In genomic region chr20:645318-646106, GRCh38 we compare ENCODE assay signal across 8 cellular contexts. TPM values are rescaled to one million over a fixed set of nuclear protein-coding genes. Genes with fewer than 3 reads are reported as not detected.
DNase-seq lines count a peak whose midpoint lies in the region; ATAC-seq and TF ChIP-seq lines count a peak whose summit lies in the region.

No MANE protein-coding gene starts in this region.

- peak; percentile 90 for ATAC-seq in GM19438 (IDR thresholded peaks at IDR 0.05; ENCODE audit: low read depth, unreplicated experiment)
- peak; percentile 78 for ATAC-seq in aorta (ENCODE audit: low FRiP score)

- H3K9me3 ChIP-seq in aorta (ENCODE audit: control insufficient read depth, low read length), result peaks cover 2% of the 10 kb centered on the region

- H3K4me1 ChIP-seq in aorta (ENCODE audit: control insufficient read depth in 1 of 2, insufficient read depth in 2 of 2, low read length in 2 of 2), result no peaks in the 10 kb centered on the region

- H3K27me3 ChIP-seq in aorta (ENCODE audit: control insufficient read depth in 1 of 2, insufficient read depth in 2 of 2, low read length in 1 of 2), result no peaks in the 10 kb centered on the region

- DNase-seq in C1 segment of cervical spinal cord (lab: John Stamatoyannopoulos, UW), result peak in 11 of 14 donors; percentile 9 to 72 (median 27)
- peak; percentile 68 for DNase-seq in SHP77 treated with DMSO at 0.1 percent for 48 hours (lab: John Stamatoyannopoulos, UW)
- peak; percentile 24 to 43 (median 34) for DNase-seq in activated naive CD4-positive, alpha-beta T cell (lab: John Stamatoyannopoulos, UW)
- peak; percentile 75 for DNase-seq in glomerular visceral epithelial cell (ENCODE audit: extremely low spot score)
- DNase-seq in posterior vena cava (ENCODE audit: low spot score), result peak; percentile 87
- DNase-seq in aorta, result peak; percentile 63 to 88

- peak; percentile 97 for TF ChIP-seq CTCF in LNCAP (IDR thresholded peaks at IDR 0.05)

- H3K27ac ChIP-seq in aorta (ENCODE audit: low read depth in 1 of 2, low read length in 2 of 2), result no peak overlapping the region

- WGBS in aorta, 2 donors, result 20 to 22% methylated on average over 20 of the region's 20 CpGs

- H3K4me3 ChIP-seq in aorta (ENCODE audit: low read length in 2 of 2), result no peak overlapping the region

- peaks cover 8 to 14% of the 10 kb centered on the region in 2 donors for H3K36me3 ChIP-seq in aorta (ENCODE audit: control insufficient read depth in 1 of 2, insufficient read depth in 2 of 2, low read length in 1 of 2)

- intact Hi-C loops in posterior vena cava (cut with DNase I), result no loop called here
- intact Hi-C loops in aorta (cut with DNase I), result loop anchor here (10.0 kb wide), 2 partner anchors 81 to 291 kb away; no protein-coding TSS in a partner anchor

RNA-seq across cellular contexts. Expression of gene SRXN1, which starts 7.5 kb away (rescaled TPM):
- total RNA-seq in posterior vena cava (10 to 100 TPM; 17.9 to 23.4 TPM), aorta (10 to 100 TPM; 17.7 to 18.5 TPM)
- polyA plus RNA-seq in aorta, result 10 to 100 TPM; 12.5 to 20.2 TPM

RNA-seq across cellular contexts. Expression of gene SCRT2, which starts 30.1 kb away (rescaled TPM):
- not detected for total RNA-seq in posterior vena cava
- total RNA-seq in aorta, result not detected
- polyA plus RNA-seq in aorta, result not detected

RNA-seq across cellular contexts. Expression of gene TCF15, which starts 35.4 kb away (rescaled TPM):
- total RNA-seq in posterior vena cava (1 to 10 TPM; 2.2 to 2.5 TPM), aorta (1 to 10 TPM in 1 of 2 donors, under 1 TPM in 1; 0.58 to 1.0 TPM)
- polyA plus RNA-seq in aorta, result not detected

Comparison
In these comparisons a context has a peak if more than half of its experiments do, and no peak if none do; other contexts are left out.
1. DNase-seq: peak in every context shown above with its lines; median percentile 87 in posterior vena cava; 76 in aorta; 75 in glomerular visceral epithelial cell; 68 in SHP77 treated with DMSO at 0.1 percent for 48 hours; 34 in activated naive CD4-positive, alpha-beta T cell; 27 in C1 segment of cervical spinal cord.
2. intact Hi-C loops: an anchor here in aorta (10.0 kb wide); none called in posterior vena cava.